Comparison of ENCODE assay signal across 22 cellular contexts in genomic region chr14:73732006-73732405, GRCh38. TPM values are rescaled to one million over a fixed set of nuclear protein-coding genes. Genes with fewer than 3 reads are reported as not detected.
DNase-seq lines count a peak whose midpoint lies in the region; ATAC-seq and TF ChIP-seq lines count a peak whose summit lies in the region.
"Had no signal": no experiment of that assay in that cellular context is flagged by ENCODE, and none has a peak within 500 bp of the region (broad histone marks: within the 10 kb centered on the region; RNA-seq: fewer than 3 reads in every experiment).

No MANE protein-coding gene starts in this region.

- peaks cover 11% of the 10 kb centered on the region for H3K36me3 ChIP-seq in Panc1 (ENCODE audit: control insufficient read depth, insufficient read depth, low read length)
- H3K36me3 ChIP-seq in endodermal cell (ENCODE audit: control insufficient read depth, insufficient read depth, low read length) = peaks cover 33% of the 10 kb centered on the region
- peaks cover 2 to 100% (median 65%) of the 10 kb centered on the region in 6 donors for H3K36me3 ChIP-seq in spleen
- peaks cover 59% of the 10 kb centered on the region for H3K36me3 ChIP-seq in BE2C

- H3K4me1 ChIP-seq in Panc1 (ENCODE audit: control insufficient read depth, insufficient read depth, low read length) (peaks cover 42% of the 10 kb centered on the region), endodermal cell (ENCODE audit: control insufficient read depth, insufficient read depth, low read length) (no peaks in the 10 kb centered on the region), spleen (peaks cover 15 to 75% (median 47%) of the 10 kb centered on the region in 6 donors), BE2C (peaks cover 6% of the 10 kb centered on the region)

- H3K36me3 Mint-ChIP-seq in activated CD4-positive, alpha-beta T cell treated with anti-CD3 and anti-CD28 coated beads, Interleukin-2, amount 10 ng/mL, durations not matched to agents 7 days and 5 days (ENCODE audit: low read depth) = peaks cover 62% of the 10 kb centered on the region
- peaks cover 36% of the 10 kb centered on the region for H3K36me3 Mint-ChIP-seq in endodermal cell (ENCODE audit: low read depth)

- no peak overlapping the region for H3K4me3 ChIP-seq in Panc1 (ENCODE audit: low read depth in 2 of 2, low read length in 2 of 2)
- H3K4me3 ChIP-seq in endodermal cell (ENCODE audit: low read length) = no peak overlapping the region
- H3K4me3 ChIP-seq in spleen = no peak overlapping the region
- no peak overlapping the region for H3K4me3 ChIP-seq in BE2C (ENCODE audit: low read depth, low read length)
- H3K4me3 ChIP-seq: A549, colonic mucosa, HAP-1, lung, MG63 had no signal

- 0 out of 2 replicates have a peak overlapping the region, but pooled peaks have one; percentile 51 for H3K27ac ChIP-seq in Panc1 (ENCODE audit: low read length)
- no peak overlapping the region for H3K27ac ChIP-seq in endodermal cell (ENCODE audit: low read depth, low read length)
- peak overlapping the region in 7 of 8 donors; percentile 41 to 82 (median 72) for H3K27ac ChIP-seq in spleen
- H3K27ac ChIP-seq: A549 had no signal

- intact Hi-C loops in Panc1 (cut with micrococcal nuclease; ENCODE audit: unreplicated experiment) = no loop called here
- intact Hi-C loops in spleen (cut with DNase I; ENCODE audit: low total_unique reads) = loop anchor here (10.0 kb wide), 1 partner anchor 53 kb away; no protein-coding TSS in a partner anchor

- in situ Hi-C loops in Panc1 (cut with HindIII; ENCODE audit: low pct_unique_long_range_greater_than_20kb, low sequenced_read_pairs) = no loop called here

- no peaks in the 10 kb centered on the region for H3K9me3 Mint-ChIP-seq in activated CD4-positive, alpha-beta T cell treated with anti-CD3 and anti-CD28 coated beads, Interleukin-2, amount 10 ng/mL, durations not matched to agents 7 days and 5 days
- H3K9me3 Mint-ChIP-seq in endodermal cell = no peaks in the 10 kb centered on the region

- POLR2A ChIA-PET in activated CD4-positive, alpha-beta T cell treated with anti-CD3 and anti-CD28 coated beads, Interleukin-2, amount 10 ng/mL, durations not matched to agents 7 days and 5 days (lab: Charles Lee) = no interaction called here
- POLR2A ChIA-PET in Panc1 (lab: Charles Lee) = no interaction called here

- ATAC-seq in Panc1 = no peak
- no peak for ATAC-seq in GM19455 (IDR thresholded peaks at IDR 0.05; ENCODE audit: unreplicated experiment)
- ATAC-seq: A549, right cardiac atrium, SK-N-SH treated with all-trans-retinoic acid at 6 μM for 48 hours had no signal

- no peak overlapping the region for H3K4me3 Mint-ChIP-seq in activated CD4-positive, alpha-beta T cell treated with anti-CD3 and anti-CD28 coated beads, Interleukin-2, amount 10 ng/mL, durations not matched to agents 7 days and 5 days
- no peak overlapping the region for H3K4me3 Mint-ChIP-seq in endodermal cell

- 91 to 93% methylated on average over 3 of the region's 3 CpGs for WGBS in endodermal cell (ENCODE audit: insufficient coverage in 1 of 2, insufficient read length in 1 of 2), 2 experiments
- WGBS in spleen, 5 donors = 87 to 95% (median 90%) methylated on average over 3 of the region's 3 CpGs

- BruUV-seq in Panc1 (replicated peaks; lab: Mats Ljungman, UMichigan) = no TSS peak

- no peak for DNase-seq in activated CD4-positive, alpha-beta T cell treated with anti-CD3 and anti-CD28 coated beads, Interleukin-2, amount 10 ng/mL, durations not matched to agents 7 days and 5 days
- DNase-seq in activated CD4-positive, alpha-beta T cell treated with anti-CD3 and anti-CD28 coated beads, Interleukin-2, amount 50 U/mL, for 4 hours = no peak
- DNase-seq in Panc1 (ENCODE audit: low read depth, low spot score) (no peak), endodermal cell (no peak), spleen (no peak), BE2C (no peak), NCI-H446 treated with DMSO at 0.1 percent for 48 hours (lab: John Stamatoyannopoulos, UW) (no peak)
- DNase-seq: activated CD8-positive, alpha-beta memory T cell treated with anti-CD3 and anti-CD28 coated beads, Interleukin-2, amount 50 U/mL, for 4 hours; colonic mucosa; COR-L47; MG63; NCI-H1930; NCI-H524; OCI-M1; right cardiac atrium; stimulated activated CD4-positive, alpha-beta T cell treated with anti-CD3 and anti-CD28 coated beads, Interleukin-1b, Interleukin-23, amount 100 ng/mL, for 48 hours; trophoblast cell had no signal

- no peak for TF ChIP-seq POLR2A in spleen (IDR thresholded peaks at IDR 0.05)

- CTCF ChIA-PET in activated CD4-positive, alpha-beta T cell treated with anti-CD3 and anti-CD28 coated beads, Interleukin-2, amount 10 ng/mL, durations not matched to agents 7 days and 5 days (lab: Charles Lee) = interaction anchor here (0.8 to 2.0 kb wide), 7 partner anchors 8 to 95 kb away, joined by 3 to 6 read pairs (median 3); no protein-coding TSS in a partner anchor
- CTCF ChIA-PET in Panc1 (lab: Charles Lee) = interaction anchor here (0.6 kb wide), 1 partner anchor 306 kb away, joined by 3 read pairs; no protein-coding TSS in a partner anchor

- H3K4me1 Mint-ChIP-seq in activated CD4-positive, alpha-beta T cell treated with anti-CD3 and anti-CD28 coated beads, Interleukin-2, amount 10 ng/mL, durations not matched to agents 7 days and 5 days = peaks cover 48% of the 10 kb centered on the region
- H3K4me1 Mint-ChIP-seq in endodermal cell = peaks cover 7% of the 10 kb centered on the region

- H3K27ac Mint-ChIP-seq in activated CD4-positive, alpha-beta T cell treated with anti-CD3 and anti-CD28 coated beads, Interleukin-2, amount 10 ng/mL, durations not matched to agents 7 days and 5 days = peak overlapping the region; percentile 65
- H3K27ac Mint-ChIP-seq in endodermal cell = peak overlapping the region; percentile 1

- H3K27me3 ChIP-seq in Panc1 (ENCODE audit: control insufficient read depth, insufficient read depth, low read length) (no peaks in the 10 kb centered on the region), endodermal cell (ENCODE audit: control insufficient read depth, insufficient read depth, low read length, poor library complexity, severe bottlenecking) (no peaks in the 10 kb centered on the region), spleen (replicated peaks in 1 of 7) (no peaks in the 10 kb centered on the region), BE2C (no peaks in the 10 kb centered on the region)
- H3K27me3 ChIP-seq: colonic mucosa, MG63 had no signal

- H3K9me3 ChIP-seq in Panc1 (ENCODE audit: control insufficient read depth, insufficient read depth, low read depth, low read length) = no peaks in the 10 kb centered on the region
- no peaks in the 10 kb centered on the region for H3K9me3 ChIP-seq in endodermal cell (ENCODE audit: control insufficient read depth, low read length)
- H3K9me3 ChIP-seq in spleen = no peaks in the 10 kb centered on the region
- no peaks in the 10 kb centered on the region for H3K9me3 ChIP-seq in BE2C
- H3K9me3 ChIP-seq: A549, colonic mucosa, HAP-1, MG63 had no signal

- H3K27me3 Mint-ChIP-seq in activated CD4-positive, alpha-beta T cell treated with anti-CD3 and anti-CD28 coated beads, Interleukin-2, amount 10 ng/mL, durations not matched to agents 7 days and 5 days = no peaks in the 10 kb centered on the region
- H3K27me3 Mint-ChIP-seq in endodermal cell (ENCODE audit: insufficient read depth) = no peaks in the 10 kb centered on the region

- no peak for TF ChIP-seq CTCF in Panc1 (IDR thresholded peaks at IDR 0.05)
- no peak for TF ChIP-seq CTCF in endodermal cell (conservative IDR thresholded peaks at IDR 0.05)
- TF ChIP-seq CTCF in spleen (IDR thresholded peaks at IDR 0.05 in 8 of 11, conservative IDR thresholded peaks at IDR 0.05 in 3 of 11) = no peak
- TF ChIP-seq CTCF in BE2C (IDR thresholded peaks at IDR 0.05; ENCODE audit: low read depth, low read length) = no peak

- no peak overlapping the region for H3K9ac ChIP-seq in endodermal cell (ENCODE audit: extremely low read depth, low read length, poor library complexity, severe bottlenecking)

RNA-seq across cellular contexts. Expression of gene PNMA1, which starts 17.8 kb away (rescaled TPM):
- total RNA-seq in activated CD4-positive, alpha-beta T cell treated with anti-CD3 and anti-CD28 coated beads, Interleukin-2, amount 10 ng/mL, durations not matched to agents 7 days and 5 days = 10 to 100 TPM; 23.3 to 25.9 TPM
- 49.7 TPM for total RNA-seq in Panc1 (2021; ENCODE audit: unreplicated experiment)
- 45.4 TPM for polyA plus RNA-seq in Panc1 (2012; ENCODE audit: insufficient read length)
- total RNA-seq in endodermal cell = 10 to 100 TPM; 66.9 to 70.4 TPM
- polyA plus RNA-seq in endodermal cell (2013, experiment 1 of 2) = 114 TPM
- 103 TPM for polyA plus RNA-seq in endodermal cell (2013, experiment 2 of 2)
- 10 to 100 TPM; 21.1 to 31.8 (median 25.4) TPM for total RNA-seq in spleen
- 10 to 100 TPM; 13.1 to 19.8 (median 13.8) TPM for polyA plus RNA-seq in spleen
- 93.5 TPM for polyA plus RNA-seq in BE2C (2012; ENCODE audit: insufficient read depth, insufficient read length, low read depth)
